Comparison of ENCODE assay signal across 13 cellular contexts in genomic region chr7:149454750-149455149, GRCh38. TPM values are rescaled to one million over a fixed set of nuclear protein-coding genes. Genes with fewer than 3 reads are reported as not detected.
DNase-seq lines count a peak whose midpoint lies in the region; ATAC-seq and TF ChIP-seq lines count a peak whose summit lies in the region.
"Had no signal": no experiment of that assay in that cellular context is flagged by ENCODE, and none has a peak within 500 bp of the region (broad histone marks: within the 10 kb centered on the region; RNA-seq: fewer than 3 reads in every experiment).

No MANE protein-coding gene starts in this region.

- H3K27ac Mint-ChIP-seq in activated CD4-positive, alpha-beta T cell treated with anti-CD3 and anti-CD28 coated beads for 36 hours = peak overlapping the region; percentile 7
- H3K27ac Mint-ChIP-seq in osteocyte (ENCODE audit: unreplicated experiment) = no peak overlapping the region
- H3K27ac Mint-ChIP-seq: HFFc6 had no signal

- no peak overlapping the region for H3K27ac ChIP-seq in caudate nucleus (ENCODE audit: low read depth, low read length)
- H3K27ac ChIP-seq in aorta (ENCODE audit: low read depth in 1 of 2, low read length in 2 of 2) = no peak overlapping the region
- H3K27ac ChIP-seq: 22Rv1 had no signal

- H3K27me3 ChIP-seq in aorta (ENCODE audit: control insufficient read depth in 1 of 2, insufficient read depth in 2 of 2, low read length in 1 of 2) = no peaks in the 10 kb centered on the region

- no peaks in the 10 kb centered on the region for H3K4me1 ChIP-seq in aorta (ENCODE audit: control insufficient read depth in 1 of 2, insufficient read depth in 2 of 2, low read length in 2 of 2)

- H3K36me3 Mint-ChIP-seq in activated CD4-positive, alpha-beta T cell treated with anti-CD3 and anti-CD28 coated beads for 36 hours (ENCODE audit: low read depth) = peaks cover 29% of the 10 kb centered on the region
- peaks cover 38% of the 10 kb centered on the region for H3K36me3 Mint-ChIP-seq in osteocyte (ENCODE audit: unreplicated experiment)

- peaks cover 16% of the 10 kb centered on the region for H3K4me1 Mint-ChIP-seq in activated CD4-positive, alpha-beta T cell treated with anti-CD3 and anti-CD28 coated beads for 36 hours
- H3K4me1 Mint-ChIP-seq in osteocyte (ENCODE audit: unreplicated experiment) = peaks cover 11% of the 10 kb centered on the region

- H3K36me3 ChIP-seq in aorta (ENCODE audit: control insufficient read depth in 1 of 2, insufficient read depth in 2 of 2, low read length in 1 of 2) = peaks cover 3 to 6% of the 10 kb centered on the region in 2 donors

- no peak overlapping the region for H3K4me3 ChIP-seq in aorta (ENCODE audit: low read length in 2 of 2)
- H3K4me3 ChIP-seq: HAP-1 had no signal

- CTCF ChIA-PET in activated CD4-positive, alpha-beta T cell treated with anti-CD3 and anti-CD28 coated beads for 36 hours (lab: Charles Lee) = interaction anchor here (0.6 to 1.2 kb wide), 2 partner anchors 10 to 57 kb away, joined by 3 to 7 read pairs; no protein-coding TSS in a partner anchor

- no peaks in the 10 kb centered on the region for H3K9me3 ChIP-seq in aorta (ENCODE audit: control insufficient read depth, low read length)
- H3K9me3 ChIP-seq: HAP-1 had no signal

- no peak for TF ChIP-seq CTCF in osteocyte (IDR thresholded peaks at IDR 0.05)

- POLR2A ChIA-PET in activated CD4-positive, alpha-beta T cell treated with anti-CD3 and anti-CD28 coated beads for 36 hours (lab: Charles Lee) = no interaction called here

- 89 to 94% methylated on average over 5 of the region's 5 CpGs for WGBS in aorta, 2 donors

- H3K4me3 Mint-ChIP-seq in activated CD4-positive, alpha-beta T cell treated with anti-CD3 and anti-CD28 coated beads for 36 hours = no peak overlapping the region
- H3K4me3 Mint-ChIP-seq in osteocyte (ENCODE audit: unreplicated experiment) = no peak overlapping the region
- H3K4me3 Mint-ChIP-seq: HFFc6 had no signal

- ATAC-seq in activated CD4-positive, alpha-beta T cell treated with anti-CD3 and anti-CD28 coated beads for 36 hours = no peak
- ATAC-seq in Right ventricle myocardium inferior (no peak), left cardiac atrium (no peak), GM18517 (IDR thresholded peaks at IDR 0.05; ENCODE audit: unreplicated experiment) (no peak), aorta (ENCODE audit: low FRiP score) (no peak)

- intact Hi-C loops in activated CD4-positive, alpha-beta T cell treated with anti-CD3 and anti-CD28 coated beads for 36 hours (cut with DNase I, micrococcal nuclease) = no loop called here
- intact Hi-C loops in Right ventricle myocardium inferior (cut with DNase I) = no loop called here
- intact Hi-C loops in left cardiac atrium (cut with DNase I) = no loop called here
- intact Hi-C loops in aorta (cut with DNase I) = no loop called here

- no peak for DNase-seq in activated CD4-positive, alpha-beta T cell treated with anti-CD3 and anti-CD28 coated beads for 36 hours
- DNase-seq in activated CD4-positive, alpha-beta T cell treated with anti-CD3 and anti-CD28 coated beads, Interleukin-2, amount 50 U/mL, for 48 hours = no peak
- peak; percentile 4 for DNase-seq in Right ventricle myocardium inferior (ENCODE audit: missing footprints)
- no peak for DNase-seq in left cardiac atrium
- peak; percentile 53 for DNase-seq in osteocyte (ENCODE audit: extremely low spot score, unreplicated experiment)
- DNase-seq in caudate nucleus (lab: John Stamatoyannopoulos, UW) = no peak
- DNase-seq in aorta = no peak
- DNase-seq: DMS53, GF-D8, HFFc6 had no signal

- no peaks in the 10 kb centered on the region for H3K9me3 Mint-ChIP-seq in activated CD4-positive, alpha-beta T cell treated with anti-CD3 and anti-CD28 coated beads for 36 hours (ENCODE audit: low read depth)
- no peaks in the 10 kb centered on the region for H3K9me3 Mint-ChIP-seq in osteocyte (ENCODE audit: unreplicated experiment)
- H3K9me3 Mint-ChIP-seq: HFFc6 had no signal

- no peaks in the 10 kb centered on the region for H3K27me3 Mint-ChIP-seq in activated CD4-positive, alpha-beta T cell treated with anti-CD3 and anti-CD28 coated beads for 36 hours
- no peaks in the 10 kb centered on the region for H3K27me3 Mint-ChIP-seq in osteocyte (ENCODE audit: unreplicated experiment)

RNA-seq across cellular contexts. Expression of gene ZNF777, which starts 6.1 kb away (rescaled TPM):
- 10 to 100 TPM; 13.3 to 16.4 TPM for total RNA-seq in activated CD4-positive, alpha-beta T cell treated with anti-CD3 and anti-CD28 coated beads for 36 hours
- total RNA-seq in Right ventricle myocardium inferior (7.2 TPM), left cardiac atrium (1 to 10 TPM; 6.6 to 7.5 TPM), osteocyte (16.3 and 17.1 TPM in 2 replicates), aorta (1 to 10 TPM; 7.8 to 9.4 TPM)
- 1 to 10 TPM; 4.0 to 6.9 TPM for polyA plus RNA-seq in aorta

RNA-seq across cellular contexts. Expression of gene ZNF746, which starts 42.9 kb away (rescaled TPM):
- 10 to 100 TPM; 14.2 to 15.2 TPM for total RNA-seq in activated CD4-positive, alpha-beta T cell treated with anti-CD3 and anti-CD28 coated beads for 36 hours
- total RNA-seq in Right ventricle myocardium inferior (8.4 TPM), left cardiac atrium (10 to 100 TPM in 1 of 2 donors, 1 to 10 TPM in 1; 8.7 to 10.1 TPM), osteocyte (19.1 and 20.5 TPM in 2 replicates), aorta (10 to 100 TPM; 16.7 to 23.5 TPM)
- polyA plus RNA-seq in aorta = 1 to 10 TPM; 2.9 to 8.8 TPM

Comparison
In these comparisons a context has a peak if more than half of its experiments do, and no peak if none do; other contexts are left out.
1. DNase-seq: peak in Right ventricle myocardium inferior (single experiment) and osteocyte (single experiment); none in activated CD4-positive, alpha-beta T cell treated with anti-CD3 and anti-CD28 coated beads for 36 hours (single experiment), activated CD4-positive, alpha-beta T cell treated with anti-CD3 and anti-CD28 coated beads, Interleukin-2, amount 50 U/mL, for 48 hours (0 of 2), left cardiac atrium (single experiment), caudate nucleus (0 of 61) and aorta (0 of 2).